Comparison of ENCODE assay signal across 11 cellular contexts in the genomic region with DNA sequence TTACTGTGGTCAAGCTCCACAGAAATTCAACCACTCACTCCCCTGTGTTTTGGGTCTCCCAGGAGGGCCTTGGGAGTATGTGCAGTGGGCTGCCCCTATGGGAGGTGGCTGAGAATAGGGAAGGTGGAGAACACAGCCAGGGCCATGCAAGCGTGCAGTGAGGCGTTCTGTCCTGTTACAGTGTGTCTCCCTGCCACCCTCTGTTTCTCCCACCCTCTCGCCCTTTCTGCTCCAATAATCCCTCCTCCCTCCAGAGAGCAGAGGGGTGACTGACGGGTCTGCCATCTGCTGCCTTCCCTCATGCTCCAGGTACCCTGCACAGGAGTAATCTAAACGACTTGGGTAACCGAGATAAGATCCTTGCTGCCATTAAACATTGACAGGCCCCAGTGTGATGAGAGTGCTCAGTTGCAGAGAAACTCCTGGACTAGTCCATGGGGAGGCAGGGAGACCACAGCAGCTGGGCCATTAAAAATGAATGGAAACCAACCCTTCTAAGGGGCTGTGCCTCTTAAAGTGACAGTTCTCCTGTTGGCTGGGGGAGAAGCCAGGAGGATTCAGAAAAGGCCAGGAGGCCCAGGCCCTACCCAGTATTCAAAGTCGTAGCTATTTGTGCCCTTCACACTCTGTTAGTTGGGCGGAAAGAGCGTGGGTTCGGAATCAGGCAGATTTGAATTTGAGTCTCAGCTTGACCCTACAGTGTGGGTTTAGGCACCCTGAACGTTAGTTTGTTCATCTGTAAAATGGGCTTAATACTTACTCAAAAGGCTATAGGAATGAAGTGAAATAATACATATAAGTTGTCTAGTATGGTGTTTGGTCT. TPM values are rescaled to one million over a fixed set of nuclear protein-coding genes. Genes with fewer than 3 reads are reported as not detected.
DNase-seq lines count a peak whose midpoint lies in the region; ATAC-seq and TF ChIP-seq lines count a peak whose summit lies in the region.
"Had no signal": no experiment of that assay in that cellular context is flagged by ENCODE, and none has a peak within 500 bp of the region (broad histone marks: within the 10 kb centered on the region; RNA-seq: fewer than 3 reads in every experiment).

No MANE protein-coding gene starts in this region.

- H3K4me2 ChIP-seq in OCI-LY7 (ENCODE audit: low read length): peak overlapping the region; percentile 70

- H3K27me3 ChIP-seq in upper lobe of right lung: no peaks in the 10 kb centered on the region
- H3K27me3 ChIP-seq: upper lobe of left lung had no signal

- H3K27ac ChIP-seq in OCI-LY7 (ENCODE audit: low read depth, low read length, poor library complexity, severe bottlenecking) (peak overlapping the region; percentile 99), upper lobe of right lung (no peak overlapping the region)

- H3K79me2 ChIP-seq in OCI-LY7 (ENCODE audit: insufficient read depth, low read depth, low read length): peaks cover 5% of the 10 kb centered on the region; the same call in 1 of the 2 replicates

- intact Hi-C loops in cardiac septum (cut with DNase I) (no loop called here), Right ventricle myocardium inferior (cut with DNase I) (no loop called here), OCI-LY7 (cut with micrococcal nuclease; ENCODE audit: unreplicated experiment) (no loop called here), mucosa of descending colon (cut with DNase I, micrococcal nuclease) (no loop called here), upper lobe of right lung (cut with DNase I) (no loop called here)

- no peaks in the 10 kb centered on the region for H3K9me2 ChIP-seq in OCI-LY7 (ENCODE audit: insufficient read depth, low read length)

- peak; percentile 71 for DNase-seq in cardiac septum (ENCODE audit: low spot score)
- no peak for DNase-seq in Right ventricle myocardium inferior (ENCODE audit: missing footprints)
- DNase-seq in OCI-LY7 (ENCODE audit: low spot score): peak; percentile 74
- DNase-seq in mucosa of descending colon: peak in 1 of 3 donors; percentile 23
- DNase-seq in upper lobe of right lung: peak; percentile 42
- no peak for DNase-seq in anterior cingulate cortex (lab: John Stamatoyannopoulos, UW)
- DNase-seq in stimulated activated CD4-positive, alpha-beta T cell treated with anti-CD3 and anti-CD28 coated beads, Interleukin-2, amount 100 ng/mL, for 24 hours: no peak
- DNase-seq in globus pallidus (ENCODE audit: low spot score): no peak
- DNase-seq: NCI-H2081, upper lobe of left lung had no signal

- H3K9me3 ChIP-seq in OCI-LY7 (ENCODE audit: low read length) (no peaks in the 10 kb centered on the region), mucosa of descending colon (no peaks in the 10 kb centered on the region), upper lobe of right lung (no peaks in the 10 kb centered on the region)
- H3K9me3 ChIP-seq: upper lobe of left lung had no signal

- CTCF ChIA-PET in OCI-LY7 (lab: Charles Lee; ENCODE audit: unreplicated experiment): interaction anchor here (0.6 to 1.6 kb wide), 4 partner anchors 9 to 41 kb away, joined by 3 to 7 read pairs (median 4); no protein-coding TSS in a partner anchor

- POLR2A ChIA-PET in OCI-LY7 (lab: Charles Lee): interaction anchor here (0.6 to 23.3 kb wide), 6 partner anchors 11 to 1233 kb away, joined by 3 to 458 read pairs (median 3); a partner anchor contains a TSS

- no TSS peak for BruUV-seq in OCI-LY7 (replicated peaks; lab: Mats Ljungman, UMichigan)

- peak overlapping the region; percentile 11; the same call in 1 of the 2 replicates for H2AFZ ChIP-seq in OCI-LY7 (ENCODE audit: low read length)

- H4K20me1 ChIP-seq in OCI-LY7 (ENCODE audit: insufficient read depth, low read length): no peaks in the 10 kb centered on the region

- TF ChIP-seq CTCF in OCI-LY7 (conservative IDR thresholded peaks at IDR 0.05; ENCODE audit: low read length): no peak
- no peak for TF ChIP-seq CTCF in mucosa of descending colon (IDR thresholded peaks at IDR 0.05)
- TF ChIP-seq CTCF in upper lobe of right lung (IDR thresholded peaks at IDR 0.05): no peak

- peaks cover 98% of the 10 kb centered on the region for H3K4me1 ChIP-seq in OCI-LY7 (ENCODE audit: insufficient read depth, low read length, poor library complexity, severe bottlenecking)
- H3K4me1 ChIP-seq in mucosa of descending colon (ENCODE audit: low read depth): peaks cover 55% of the 10 kb centered on the region
- peaks cover 33% of the 10 kb centered on the region for H3K4me1 ChIP-seq in upper lobe of right lung

- peak overlapping the region; percentile 34 for H3K4me3 ChIP-seq in OCI-LY7 (ENCODE audit: low read depth, low read length, poor library complexity, severe bottlenecking)
- H3K4me3 ChIP-seq in mucosa of descending colon: no peak overlapping the region
- no peak overlapping the region for H3K4me3 ChIP-seq in upper lobe of right lung
- H3K4me3 ChIP-seq: upper lobe of left lung had no signal

- no peak for ATAC-seq in Right ventricle myocardium inferior
- peak; percentile 17 for ATAC-seq in mucosa of descending colon
- no peak for ATAC-seq in upper lobe of right lung
- ATAC-seq: activated CD4-positive, CD25-positive, alpha-beta regulatory T cell treated with anti-CD3 and anti-CD28 coated beads, Interleukin-2, amount 50 U/mL, for 24 hours had no signal

- H3K36me3 ChIP-seq in OCI-LY7 (ENCODE audit: insufficient read depth, low read length) (no peaks in the 10 kb centered on the region), mucosa of descending colon (ENCODE audit: low read depth) (no peaks in the 10 kb centered on the region), upper lobe of right lung (no peaks in the 10 kb centered on the region)
- H3K36me3 ChIP-seq: upper lobe of left lung had no signal

RNA-seq across cellular contexts. Expression of a gene that starts 22.4 kb away (rescaled TPM):
- 54.2 TPM for total RNA-seq in cardiac septum
- 44.8 TPM for total RNA-seq in Right ventricle myocardium inferior
- 146 and 156 TPM in 2 replicates for total RNA-seq in OCI-LY7 (2014; rRNA removed; shearing (Covaris generic))
- total RNA-seq in OCI-LY7 (2022): 99.5 and 102 TPM in 2 replicates
- total RNA-seq in mucosa of descending colon: 100 to 1,000 TPM in 1 of 3 donors, 10 to 100 TPM in 2; 65.7 to 406 (median 69.1) TPM
- total RNA-seq in upper lobe of right lung: 95.3 TPM

RNA-seq across cellular contexts. Expression of a gene that starts 53.5 kb away (rescaled TPM):
- total RNA-seq in cardiac septum (not detected), Right ventricle myocardium inferior (0.51 TPM), OCI-LY7 (2022) (3.6 and 4.6 TPM in 2 replicates), mucosa of descending colon (under 1 TPM in 2 of 3 donors, not detected in 1; 0.13 to 0.96 TPM), upper lobe of right lung (751 TPM)
- 1.9 TPM in 2 replicates for total RNA-seq in OCI-LY7 (2014; rRNA removed; shearing (Covaris generic))

Comparison
In these comparisons a context has a peak if more than half of its experiments do, and no peak if none do; other contexts are left out.
1. DNase-seq: peak in cardiac septum (single experiment), OCI-LY7 (single experiment) and upper lobe of right lung (single experiment); none in Right ventricle myocardium inferior (single experiment), anterior cingulate cortex (0 of 58), stimulated activated CD4-positive, alpha-beta T cell treated with anti-CD3 and anti-CD28 coated beads, Interleukin-2, amount 100 ng/mL, for 24 hours (0 of 2) and globus pallidus (single experiment).
2. RNA of a gene that starts 53.5 kb away (total RNA-seq): 751 TPM in upper lobe of right lung (single experiment); 1.9 to 4.6 TPM in OCI-LY7, 0.51 TPM in Right ventricle myocardium inferior (single experiment), 0.13 to 0.96 TPM in mucosa of descending colon and not detected in cardiac septum (single experiment); every median in the first group is over 100 times any median in the second.